1 cellular context compared by ENCODE assay signal in the genomic region with DNA sequence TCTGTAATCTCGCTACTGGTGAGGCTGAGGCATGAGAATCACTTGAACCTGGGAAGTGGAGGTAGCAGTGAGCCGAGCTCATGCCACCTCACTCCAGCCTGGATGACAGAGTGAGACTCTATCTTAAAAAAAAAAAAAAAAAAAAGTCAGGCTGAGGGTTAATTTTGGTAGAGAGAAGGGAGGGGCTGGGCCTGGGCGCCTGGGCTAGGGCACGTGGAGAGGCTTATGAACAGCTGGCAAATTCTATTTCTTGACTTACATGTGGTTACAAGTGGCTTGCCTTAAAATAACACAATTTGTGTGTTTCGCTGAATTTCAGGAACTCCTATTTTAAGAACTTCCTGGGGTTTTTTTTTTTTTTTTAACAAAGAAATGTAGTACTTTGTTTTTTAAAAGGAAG.
TF ChIP-seq lines count a peak whose summit lies in the region.

No MANE protein-coding gene starts in this region.

TF ChIP-seq in HepG2, 621 proteins besides CTCF, POLR2A, EP300 and RAD21:
- no peak for TF ChIP-seq SMARCE1 (IDR thresholded peaks at IDR 0.05; ENCODE audit: borderline replicate concordance)
- no peak for TF ChIP-seq PRPF4 (IDR thresholded peaks at IDR 0.05; ENCODE audit: low read depth, low read length, poor library complexity, severe bottlenecking)
- no peak for TF ChIP-seq ARNT2 (CRISPR knock-in tag; IDR thresholded peaks at IDR 0.05; ENCODE audit: low read depth)
- no peak for TF ChIP-seq HNRNPK (IDR thresholded peaks at IDR 0.05; ENCODE audit: low read depth, low read length, poor library complexity, severe bottlenecking)
- no peak for TF ChIP-seq HCFC1 (IDR thresholded peaks at IDR 0.05; ENCODE audit: low read depth, low read length)
- no peak for TF ChIP-seq ZBTB21 (CRISPR knock-in tag; IDR thresholded peaks at IDR 0.05)
- TF ChIP-seq ZNF20 (CRISPR knock-in tag; IDR thresholded peaks at IDR 0.05): no peak
- TF ChIP-seq, protein P1, sequence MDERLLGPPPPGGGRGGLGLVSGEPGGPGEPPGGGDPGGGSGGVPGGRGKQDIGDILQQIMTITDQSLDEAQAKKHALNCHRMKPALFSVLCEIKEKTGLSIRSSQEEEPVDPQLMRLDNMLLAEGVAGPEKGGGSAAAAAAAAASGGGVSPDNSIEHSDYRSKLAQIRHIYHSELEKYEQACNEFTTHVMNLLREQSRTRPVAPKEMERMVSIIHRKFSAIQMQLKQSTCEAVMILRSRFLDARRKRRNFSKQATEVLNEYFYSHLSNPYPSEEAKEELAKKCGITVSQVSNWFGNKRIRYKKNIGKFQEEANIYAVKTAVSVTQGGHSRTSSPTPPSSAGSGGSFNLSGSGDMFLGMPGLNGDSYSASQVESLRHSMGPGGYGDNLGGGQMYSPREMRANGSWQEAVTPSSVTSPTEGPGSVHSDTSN (CRISPR knock-in tag; IDR thresholded peaks at IDR 0.05): no peak
- TF ChIP-seq SP2 (CRISPR knock-in tag; IDR thresholded peaks at IDR 0.05): no peak
- TF ChIP-seq, protein P2, sequence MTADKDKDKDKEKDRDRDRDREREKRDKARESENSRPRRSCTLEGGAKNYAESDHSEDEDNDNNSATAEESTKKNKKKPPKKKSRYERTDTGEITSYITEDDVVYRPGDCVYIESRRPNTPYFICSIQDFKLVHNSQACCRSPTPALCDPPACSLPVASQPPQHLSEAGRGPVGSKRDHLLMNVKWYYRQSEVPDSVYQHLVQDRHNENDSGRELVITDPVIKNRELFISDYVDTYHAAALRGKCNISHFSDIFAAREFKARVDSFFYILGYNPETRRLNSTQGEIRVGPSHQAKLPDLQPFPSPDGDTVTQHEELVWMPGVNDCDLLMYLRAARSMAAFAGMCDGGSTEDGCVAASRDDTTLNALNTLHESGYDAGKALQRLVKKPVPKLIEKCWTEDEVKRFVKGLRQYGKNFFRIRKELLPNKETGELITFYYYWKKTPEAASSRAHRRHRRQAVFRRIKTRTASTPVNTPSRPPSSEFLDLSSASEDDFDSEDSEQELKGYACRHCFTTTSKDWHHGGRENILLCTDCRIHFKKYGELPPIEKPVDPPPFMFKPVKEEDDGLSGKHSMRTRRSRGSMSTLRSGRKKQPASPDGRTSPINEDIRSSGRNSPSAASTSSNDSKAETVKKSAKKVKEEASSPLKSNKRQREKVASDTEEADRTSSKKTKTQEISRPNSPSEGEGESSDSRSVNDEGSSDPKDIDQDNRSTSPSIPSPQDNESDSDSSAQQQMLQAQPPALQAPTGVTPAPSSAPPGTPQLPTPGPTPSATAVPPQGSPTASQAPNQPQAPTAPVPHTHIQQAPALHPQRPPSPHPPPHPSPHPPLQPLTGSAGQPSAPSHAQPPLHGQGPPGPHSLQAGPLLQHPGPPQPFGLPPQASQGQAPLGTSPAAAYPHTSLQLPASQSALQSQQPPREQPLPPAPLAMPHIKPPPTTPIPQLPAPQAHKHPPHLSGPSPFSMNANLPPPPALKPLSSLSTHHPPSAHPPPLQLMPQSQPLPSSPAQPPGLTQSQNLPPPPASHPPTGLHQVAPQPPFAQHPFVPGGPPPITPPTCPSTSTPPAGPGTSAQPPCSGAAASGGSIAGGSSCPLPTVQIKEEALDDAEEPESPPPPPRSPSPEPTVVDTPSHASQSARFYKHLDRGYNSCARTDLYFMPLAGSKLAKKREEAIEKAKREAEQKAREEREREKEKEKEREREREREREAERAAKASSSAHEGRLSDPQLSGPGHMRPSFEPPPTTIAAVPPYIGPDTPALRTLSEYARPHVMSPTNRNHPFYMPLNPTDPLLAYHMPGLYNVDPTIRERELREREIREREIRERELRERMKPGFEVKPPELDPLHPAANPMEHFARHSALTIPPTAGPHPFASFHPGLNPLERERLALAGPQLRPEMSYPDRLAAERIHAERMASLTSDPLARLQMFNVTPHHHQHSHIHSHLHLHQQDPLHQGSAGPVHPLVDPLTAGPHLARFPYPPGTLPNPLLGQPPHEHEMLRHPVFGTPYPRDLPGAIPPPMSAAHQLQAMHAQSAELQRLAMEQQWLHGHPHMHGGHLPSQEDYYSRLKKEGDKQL (CRISPR knock-in tag; IDR thresholded peaks at IDR 0.05; ENCODE audit: low read depth): no peak
- TF ChIP-seq ZNF724P (CRISPR knock-in tag; IDR thresholded peaks at IDR 0.05; ENCODE audit: borderline replicate concordance): no peak
- TF ChIP-seq ZNF251 (CRISPR knock-in tag; IDR thresholded peaks at IDR 0.05): no peak
- no peak for TF ChIP-seq KDM1A (CRISPR knock-in tag; IDR thresholded peaks at IDR 0.05)
- TF ChIP-seq SKI (IDR thresholded peaks at IDR 0.05; ENCODE audit: partially characterized antibody): no peak
